In genomic region chr3:23723930-23724329, GRCh38 we compare ENCODE assay signal across 15 cellular contexts.
DNase-seq lines count a peak whose midpoint lies in the region; ATAC-seq and TF ChIP-seq lines count a peak whose summit lies in the region.
"Had no signal": no experiment of that assay in that cellular context is flagged by ENCODE, and none has a peak within 500 bp of the region (broad histone marks: within the 10 kb centered on the region; RNA-seq: fewer than 3 reads in every experiment).

No MANE protein-coding gene starts in this region.

- no peak overlapping the region for H3K56ac ChIP-seq in mesendoderm (ENCODE audit: low read length)

- peaks cover 8% of the 10 kb centered on the region for H3K4me1 ChIP-seq in GM23338 (ENCODE audit: insufficient read depth)
- no peaks in the 10 kb centered on the region for H3K4me1 ChIP-seq in mesendoderm (ENCODE audit: control insufficient read depth, low read depth, low read length)

- no peak overlapping the region for H3K18ac ChIP-seq in mesendoderm (ENCODE audit: low read length)

- DNase-seq in GM19238 (ENCODE audit: insufficient read length, low spot score) (peak; percentile 3), OCI-M1 (lab: John Stamatoyannopoulos, UW) (peak; percentile 55), NCI-H774 (lab: John Stamatoyannopoulos, UW) (no peak), GM23338 (ENCODE audit: low spot score) (no peak), mesendoderm (no peak), lower leg skin (ENCODE audit: low spot score in 2 of 2) (no peak)
- DNase-seq: activated CD4-positive, alpha-beta memory T cell treated with anti-CD3 and anti-CD28 coated beads for 36 hours; activated naive CD4-positive, alpha-beta T cell treated with Interleukin-2 at 50 U/mL for 16 hours; central memory CD4-positive, alpha-beta T cell; H7; NCI-H524 treated with DMSO at 0.1 percent for 48 hours; stimulated activated CD4-positive, alpha-beta T cell treated with anti-CD3 and anti-CD28 coated beads, Interleukin-4, amount 100 ng/mL, for 24 hours had no signal

- H3K4me3 ChIP-seq in GM23338 (no peak overlapping the region), mesendoderm (ENCODE audit: low read length) (no peak overlapping the region), lower leg skin (ENCODE audit: low read depth, poor library complexity, severe bottlenecking) (no peak overlapping the region)

- H3K23ac ChIP-seq in mesendoderm (ENCODE audit: low read length): no peak overlapping the region

- no peaks in the 10 kb centered on the region for H4K20me1 ChIP-seq in GM23338 (replicated peaks; ENCODE audit: insufficient read depth)

- no peak overlapping the region for H3K27ac ChIP-seq in GM23338 (ENCODE audit: low read depth)
- H3K27ac ChIP-seq in mesendoderm (ENCODE audit: low read depth, low read length): no peak overlapping the region

- H2AFZ ChIP-seq in GM23338: no peak overlapping the region

- H3K4me3 Mint-ChIP-seq in GM23338: no peak overlapping the region
- H3K4me3 Mint-ChIP-seq: activated CD4-positive, alpha-beta memory T cell treated with anti-CD3 and anti-CD28 coated beads for 36 hours; mesothelial cell of epicardium had no signal

- H3K79me2 ChIP-seq in GM23338 (replicated peaks; ENCODE audit: insufficient read depth) (no peaks in the 10 kb centered on the region), mesendoderm (ENCODE audit: control insufficient read depth, insufficient read depth, low read length) (no peaks in the 10 kb centered on the region)

- intact Hi-C loops in lower leg skin (cut with DNase I; ENCODE audit: low total_unique reads): no loop called here

- ATAC-seq in HG03139 (IDR thresholded peaks at IDR 0.05; ENCODE audit: unreplicated experiment): peak; percentile 46
- no peak for ATAC-seq in GM23338
- ATAC-seq: esophagus mucosa had no signal

- no peak for TF ChIP-seq CTCF in GM23338 (conservative IDR thresholded peaks at IDR 0.05; ENCODE audit: low read depth in 2 of 2)
- no peak for TF ChIP-seq CTCF in lower leg skin (IDR thresholded peaks at IDR 0.05)

- H3K4ac ChIP-seq in mesendoderm (ENCODE audit: low read depth, low read length): no peak overlapping the region

- no peaks in the 10 kb centered on the region for H3K36me3 Mint-ChIP-seq in GM23338 (ENCODE audit: low read depth)
- H3K36me3 Mint-ChIP-seq: activated CD4-positive, alpha-beta memory T cell treated with anti-CD3 and anti-CD28 coated beads for 36 hours; mesothelial cell of epicardium had no signal

- H2BK120ac ChIP-seq in mesendoderm (ENCODE audit: low read depth, low read length): no peak overlapping the region

- peaks cover 2% of the 10 kb centered on the region for H3K27me3 Mint-ChIP-seq in GM23338 (ENCODE audit: insufficient read depth, low read depth, poor library complexity)

- H3K27me3 ChIP-seq in GM23338 (ENCODE audit: insufficient read depth) (no peaks in the 10 kb centered on the region), mesendoderm (ENCODE audit: insufficient read depth, low read length, poor library complexity) (no peaks in the 10 kb centered on the region)

- no peaks in the 10 kb centered on the region for H3K9me2 ChIP-seq in GM23338 (ENCODE audit: insufficient read depth)

- peaks cover 6% of the 10 kb centered on the region for H3K4me1 Mint-ChIP-seq in GM23338

- no peak for TF ChIP-seq POLR2A in lower leg skin (IDR thresholded peaks at IDR 0.05)

- H2BK15ac ChIP-seq in mesendoderm (replicated peaks; ENCODE audit: low read depth): no peak overlapping the region

- H3K36me3 ChIP-seq in GM23338 (ENCODE audit: insufficient read depth) (no peaks in the 10 kb centered on the region), mesendoderm (ENCODE audit: control insufficient read depth, insufficient read depth, low read length) (no peaks in the 10 kb centered on the region)

- H4K8ac ChIP-seq in mesendoderm (ENCODE audit: low read depth, low read length): no peak overlapping the region

- no peaks in the 10 kb centered on the region for H3F3A ChIP-seq in GM23338 (replicated peaks; ENCODE audit: low read depth)

- H2BK5ac ChIP-seq in mesendoderm (ENCODE audit: low read length): no peak overlapping the region

- no peak overlapping the region for H2AK5ac ChIP-seq in mesendoderm (ENCODE audit: low read length)

- no peaks in the 10 kb centered on the region for H3K79me1 ChIP-seq in mesendoderm (ENCODE audit: low read length)

- no peaks in the 10 kb centered on the region for H3K9me3 Mint-ChIP-seq in GM23338
- H3K9me3 Mint-ChIP-seq: activated CD4-positive, alpha-beta memory T cell treated with anti-CD3 and anti-CD28 coated beads for 36 hours had no signal

- no peak overlapping the region for H4K5ac ChIP-seq in mesendoderm (ENCODE audit: low read length)

- H3K4me2 ChIP-seq in GM23338 (no peak overlapping the region), mesendoderm (ENCODE audit: low read length) (no peak overlapping the region)

- no peak overlapping the region for H3K27ac Mint-ChIP-seq in GM23338
- H3K27ac Mint-ChIP-seq: activated CD4-positive, alpha-beta memory T cell treated with anti-CD3 and anti-CD28 coated beads for 36 hours; mesothelial cell of epicardium had no signal

- no peak overlapping the region for H3K9ac ChIP-seq in mesendoderm (ENCODE audit: low read length)

TF ChIP-seq in GM23338, 12 proteins besides CTCF, POLR2A, EP300 and RAD21 (continues in another document):
- no peak for TF ChIP-seq REST (IDR thresholded peaks at IDR 0.05; ENCODE audit: unreplicated experiment)
- no peak for TF ChIP-seq JUNB (IDR thresholded peaks at IDR 0.05; ENCODE audit: unreplicated experiment)
- no peak for TF ChIP-seq ZNF331 (CRISPR knock-in tag; IDR thresholded peaks at IDR 0.05; ENCODE audit: low read depth)
- no peak for TF ChIP-seq CREB1 (CRISPR knock-in tag; IDR thresholded peaks at IDR 0.05; ENCODE audit: low read depth)
- TF ChIP-seq STAT1 (IDR thresholded peaks at IDR 0.05; ENCODE audit: unreplicated experiment): no peak
- TF ChIP-seq ETS1 (IDR thresholded peaks at IDR 0.05): no peak
- no peak for TF ChIP-seq POLR2AphosphoS5 (IDR thresholded peaks at IDR 0.05; ENCODE audit: low read depth)
- TF ChIP-seq EZH2 (IDR thresholded peaks at IDR 0.05; ENCODE audit: low read depth, unreplicated experiment): no peak
- no peak for TF ChIP-seq EZH2phosphoT487 (IDR thresholded peaks at IDR 0.05; ENCODE audit: unreplicated experiment)

Comparison
In these comparisons a context has a peak if more than half of its experiments do, and no peak if none do; other contexts are left out.
1. DNase-seq: peak in GM19238 (single experiment) and OCI-M1 (single experiment); none in NCI-H774 (single experiment), GM23338 (single experiment), mesendoderm (single experiment) and lower leg skin (0 of 2).